ENCODE assay signal across 1 cellular context in genomic region chr1:5980314-5981008, GRCh38.
TF ChIP-seq lines count a peak whose summit lies in the region.

No MANE protein-coding gene starts in this region.

TF ChIP-seq in HEK293, 187 proteins besides CTCF, POLR2A, EP300 and RAD21 (continued from another document):
- TF ChIP-seq, protein P1, sequence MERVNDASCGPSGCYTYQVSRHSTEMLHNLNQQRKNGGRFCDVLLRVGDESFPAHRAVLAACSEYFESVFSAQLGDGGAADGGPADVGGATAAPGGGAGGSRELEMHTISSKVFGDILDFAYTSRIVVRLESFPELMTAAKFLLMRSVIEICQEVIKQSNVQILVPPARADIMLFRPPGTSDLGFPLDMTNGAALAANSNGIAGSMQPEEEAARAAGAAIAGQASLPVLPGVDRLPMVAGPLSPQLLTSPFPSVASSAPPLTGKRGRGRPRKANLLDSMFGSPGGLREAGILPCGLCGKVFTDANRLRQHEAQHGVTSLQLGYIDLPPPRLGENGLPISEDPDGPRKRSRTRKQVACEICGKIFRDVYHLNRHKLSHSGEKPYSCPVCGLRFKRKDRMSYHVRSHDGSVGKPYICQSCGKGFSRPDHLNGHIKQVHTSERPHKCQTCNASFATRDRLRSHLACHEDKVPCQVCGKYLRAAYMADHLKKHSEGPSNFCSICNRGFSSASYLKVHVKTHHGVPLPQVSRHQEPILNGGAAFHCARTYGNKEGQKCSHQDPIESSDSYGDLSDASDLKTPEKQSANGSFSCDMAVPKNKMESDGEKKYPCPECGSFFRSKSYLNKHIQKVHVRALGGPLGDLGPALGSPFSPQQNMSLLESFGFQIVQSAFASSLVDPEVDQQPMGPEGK (tag by site-specific recombination; IDR thresholded peaks at IDR 0.05): peak; percentile 86
- TF ChIP-seq ZNF544 (tag by site-specific recombination; IDR thresholded peaks at IDR 0.05): no peak
- TF ChIP-seq ZNF707 (tag by site-specific recombination; IDR thresholded peaks at IDR 0.05): no peak
- TF ChIP-seq SP3 (tag by site-specific recombination; IDR thresholded peaks at IDR 0.05): peak; percentile 76
- no peak for TF ChIP-seq ZNF112 (tag by site-specific recombination; IDR thresholded peaks at IDR 0.05)
- 0 out of 2 replicates have a peak, but pooled peaks have one; percentile 6 for TF ChIP-seq EGR2 (tag by site-specific recombination; IDR thresholded peaks at IDR 0.05; ENCODE audit: low read depth)
- TF ChIP-seq ZNF791 (tag by site-specific recombination; IDR thresholded peaks at IDR 0.05): no peak
- TF ChIP-seq BCL11B (tag by site-specific recombination; IDR thresholded peaks at IDR 0.05; ENCODE audit: low read depth): no peak
- TF ChIP-seq ZNF362 (tag by site-specific recombination; IDR thresholded peaks at IDR 0.05): no peak
- TF ChIP-seq MZF1 (tag by site-specific recombination; IDR thresholded peaks at IDR 0.05; ENCODE audit: borderline replicate concordance): no peak
- TF ChIP-seq ZNF629 (tag by site-specific recombination; IDR thresholded peaks at IDR 0.05): peak; percentile 53
- TF ChIP-seq ZNF530 (tag by site-specific recombination; IDR thresholded peaks at IDR 0.05; ENCODE audit: low read depth): no peak
- TF ChIP-seq ZNF341 (tag by site-specific recombination; IDR thresholded peaks at IDR 0.05; ENCODE audit: low read depth): peak; percentile 99
- peak; percentile 8; the same call in 1 of the 2 replicates for TF ChIP-seq ZIC2 (tag by site-specific recombination; IDR thresholded peaks at IDR 0.05)
- TF ChIP-seq ZNF433 (tag by site-specific recombination; IDR thresholded peaks at IDR 0.05; ENCODE audit: low read depth): no peak
- TF ChIP-seq SP7 (tag by site-specific recombination; IDR thresholded peaks at IDR 0.05): peak; percentile 50
- TF ChIP-seq ZSCAN23 (tag by site-specific recombination; IDR thresholded peaks at IDR 0.05): no peak
- peak; percentile 54; the same call in 1 of the 2 replicates for TF ChIP-seq ZNF449 (tag by site-specific recombination; IDR thresholded peaks at IDR 0.05)
- peak; percentile 74; the same call in 1 of the 2 replicates for TF ChIP-seq WT1 (tag by site-specific recombination; IDR thresholded peaks at IDR 0.05)
- TF ChIP-seq ZNF785 (tag by site-specific recombination; IDR thresholded peaks at IDR 0.05): no peak
- TF ChIP-seq ZNF747 (tag by site-specific recombination; IDR thresholded peaks at IDR 0.05): no peak
- TF ChIP-seq ZNF211 (tag by site-specific recombination; IDR thresholded peaks at IDR 0.05; ENCODE audit: low read depth): no peak
- no peak for TF ChIP-seq HOXA7 (CRISPR knock-in tag; IDR thresholded peaks at IDR 0.05; ENCODE audit: borderline replicate concordance)
- TF ChIP-seq ZBTB8A (tag by site-specific recombination; IDR thresholded peaks at IDR 0.05): peak; percentile 60
- peak; percentile 80 for TF ChIP-seq ZNF600 (tag by site-specific recombination; IDR thresholded peaks at IDR 0.05)
- TF ChIP-seq, protein P2, sequence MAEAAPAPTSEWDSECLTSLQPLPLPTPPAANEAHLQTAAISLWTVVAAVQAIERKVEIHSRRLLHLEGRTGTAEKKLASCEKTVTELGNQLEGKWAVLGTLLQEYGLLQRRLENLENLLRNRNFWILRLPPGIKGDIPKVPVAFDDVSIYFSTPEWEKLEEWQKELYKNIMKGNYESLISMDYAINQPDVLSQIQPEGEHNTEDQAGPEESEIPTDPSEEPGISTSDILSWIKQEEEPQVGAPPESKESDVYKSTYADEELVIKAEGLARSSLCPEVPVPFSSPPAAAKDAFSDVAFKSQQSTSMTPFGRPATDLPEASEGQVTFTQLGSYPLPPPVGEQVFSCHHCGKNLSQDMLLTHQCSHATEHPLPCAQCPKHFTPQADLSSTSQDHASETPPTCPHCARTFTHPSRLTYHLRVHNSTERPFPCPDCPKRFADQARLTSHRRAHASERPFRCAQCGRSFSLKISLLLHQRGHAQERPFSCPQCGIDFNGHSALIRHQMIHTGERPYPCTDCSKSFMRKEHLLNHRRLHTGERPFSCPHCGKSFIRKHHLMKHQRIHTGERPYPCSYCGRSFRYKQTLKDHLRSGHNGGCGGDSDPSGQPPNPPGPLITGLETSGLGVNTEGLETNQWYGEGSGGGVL (tag by site-specific recombination; IDR thresholded peaks at IDR 0.05): peak; percentile 84
